10 cellular contexts compared by ENCODE assay signal in genomic region chr9:100111235-100111634, GRCh38. TPM values are rescaled to one million over a fixed set of nuclear protein-coding genes. Genes with fewer than 3 reads are reported as not detected.
DNase-seq lines count a peak whose midpoint lies in the region; ATAC-seq and TF ChIP-seq lines count a peak whose summit lies in the region.
"Had no signal": no experiment of that assay in that cellular context is flagged by ENCODE, and none has a peak within 500 bp of the region (broad histone marks: within the 10 kb centered on the region; RNA-seq: fewer than 3 reads in every experiment).

No MANE protein-coding gene starts in this region.

- WGBS in endodermal cell (ENCODE audit: insufficient coverage in 1 of 2, insufficient read length in 1 of 2), 2 experiments = 78 to 90% methylated on average over 3 to 4 of the region's 4 CpGs

- no peaks in the 10 kb centered on the region for H3K27me3 ChIP-seq in endodermal cell (ENCODE audit: control insufficient read depth, insufficient read depth, low read length, poor library complexity, severe bottlenecking)

- H3K27me3 Mint-ChIP-seq in endodermal cell (ENCODE audit: insufficient read depth) (no peaks in the 10 kb centered on the region), nephron progenitor cell (ENCODE audit: low read depth, poor library complexity) (no peaks in the 10 kb centered on the region)

- ATAC-seq in HG02759 (IDR thresholded peaks at IDR 0.05; ENCODE audit: unreplicated experiment) = no peak
- ATAC-seq in GM18868 (IDR thresholded peaks at IDR 0.05; ENCODE audit: unreplicated experiment) = no peak

- H3K9me3 Mint-ChIP-seq in endodermal cell (no peaks in the 10 kb centered on the region), nephron progenitor cell (peaks cover 3% of the 10 kb centered on the region)

- TF ChIP-seq CTCF in AG10803 (conservative IDR thresholded peaks at IDR 0.05; ENCODE audit: low read length) = no peak
- no peak for TF ChIP-seq CTCF in endodermal cell (conservative IDR thresholded peaks at IDR 0.05)
- no peak for TF ChIP-seq CTCF in nephron progenitor cell (IDR thresholded peaks at IDR 0.05)

- H3K9me3 ChIP-seq in endodermal cell (ENCODE audit: control insufficient read depth, low read length) = no peaks in the 10 kb centered on the region

- DNase-seq in AG10803 (ENCODE audit: low read depth) (peak; percentile 98), NCI-H2081 (lab: John Stamatoyannopoulos, UW) (peak; percentile 61 to 85), endodermal cell (no peak), mucosa of gallbladder (ENCODE audit: low spot score) (peak; percentile 69), nephron progenitor cell (no peak), HEK293T (ENCODE audit: extremely low spot score) (no peak)
- DNase-seq: central memory CD4-positive, alpha-beta T cell; NCI-H187 had no signal

- no peak overlapping the region for H3K9ac ChIP-seq in endodermal cell (ENCODE audit: extremely low read depth, low read length, poor library complexity, severe bottlenecking)

- peaks cover 4% of the 10 kb centered on the region for H3K4me1 ChIP-seq in endodermal cell (ENCODE audit: control insufficient read depth, insufficient read depth, low read length)

- H3K4me3 ChIP-seq in AG10803 (ENCODE audit: low read length) = no peak overlapping the region
- no peak overlapping the region for H3K4me3 ChIP-seq in endodermal cell (ENCODE audit: low read length)

- no peak overlapping the region for H3K27ac Mint-ChIP-seq in endodermal cell
- H3K27ac Mint-ChIP-seq in nephron progenitor cell = no peak overlapping the region

- POLR2A ChIA-PET in HEK293T (lab: Yijun Ruan, JAX) = no interaction called here

- H3K36me3 Mint-ChIP-seq in endodermal cell (ENCODE audit: low read depth) = peaks cover 3% of the 10 kb centered on the region
- H3K36me3 Mint-ChIP-seq in nephron progenitor cell (ENCODE audit: low read depth) = peaks cover 20% of the 10 kb centered on the region

- CTCF ChIA-PET in HEK293T (lab: Yijun Ruan, JAX) = interaction anchor here (0.9 kb wide), 1 partner anchor 10 kb away, joined by 3 read pairs; no protein-coding TSS in a partner anchor

- H3K36me3 ChIP-seq in endodermal cell (ENCODE audit: control insufficient read depth, insufficient read depth, low read length) = peaks cover 36% of the 10 kb centered on the region

- H3K4me1 Mint-ChIP-seq in endodermal cell = peaks cover 19% of the 10 kb centered on the region
- H3K4me1 Mint-ChIP-seq in nephron progenitor cell = no peaks in the 10 kb centered on the region

- H3K27ac ChIP-seq in endodermal cell (ENCODE audit: low read depth, low read length) = peak overlapping the region; percentile 81

- H3K4me3 Mint-ChIP-seq in endodermal cell (no peak overlapping the region), nephron progenitor cell (no peak overlapping the region)

TF ChIP-seq in HEK293T, 16 proteins besides CTCF, POLR2A, EP300 and RAD21:
- TF ChIP-seq ZNF384 (IDR thresholded peaks at IDR 0.05) (no peak), ELF4 (IDR thresholded peaks at IDR 0.05) (no peak), NFRKB (IDR thresholded peaks at IDR 0.05) (no peak), FOXK2 (IDR thresholded peaks at IDR 0.05) (no peak), BHLHE40 (IDR thresholded peaks at IDR 0.05; ENCODE audit: borderline replicate concordance) (no peak), HDGF (IDR thresholded peaks at IDR 0.05; ENCODE audit: borderline replicate concordance) (no peak), SP1 (IDR thresholded peaks at IDR 0.05) (no peak), L3MBTL2 (conservative IDR thresholded peaks at IDR 0.05) (no peak), TARDBP (IDR thresholded peaks at IDR 0.05) (no peak), FOXM1 (IDR thresholded peaks at IDR 0.05; ENCODE audit: borderline replicate concordance) (no peak), CTBP1 (IDR thresholded peaks at IDR 0.05; ENCODE audit: borderline replicate concordance) (no peak)

RNA-seq across cellular contexts. Expression of gene INVS, which starts 12.2 kb away (rescaled TPM):
- 10 to 100 TPM; 22.8 to 26.6 TPM for total RNA-seq in endodermal cell
- polyA plus RNA-seq in endodermal cell (2013, experiment 1 of 2) = 14.1 TPM
- 13.8 TPM for polyA plus RNA-seq in endodermal cell (2013, experiment 2 of 2)
- total RNA-seq in mucosa of gallbladder = 26.4 TPM

RNA-seq across cellular contexts. Expression of gene ERP44, which starts 12.4 kb away (rescaled TPM):
- 10 to 100 TPM; 22.4 to 23.4 TPM for total RNA-seq in endodermal cell
- 24.5 TPM for polyA plus RNA-seq in endodermal cell (2013, experiment 1 of 2)
- polyA plus RNA-seq in endodermal cell (2013, experiment 2 of 2) = 23.0 TPM
- 26.3 TPM for total RNA-seq in mucosa of gallbladder

Comparison
In these comparisons a context has a peak if more than half of its experiments do, and no peak if none do; other contexts are left out.
1. DNase-seq: peak in AG10803 (single experiment), NCI-H2081 (2 of 2) and mucosa of gallbladder (single experiment); none in endodermal cell (single experiment), nephron progenitor cell (single experiment) and HEK293T (single experiment).